In the genomic region with DNA sequence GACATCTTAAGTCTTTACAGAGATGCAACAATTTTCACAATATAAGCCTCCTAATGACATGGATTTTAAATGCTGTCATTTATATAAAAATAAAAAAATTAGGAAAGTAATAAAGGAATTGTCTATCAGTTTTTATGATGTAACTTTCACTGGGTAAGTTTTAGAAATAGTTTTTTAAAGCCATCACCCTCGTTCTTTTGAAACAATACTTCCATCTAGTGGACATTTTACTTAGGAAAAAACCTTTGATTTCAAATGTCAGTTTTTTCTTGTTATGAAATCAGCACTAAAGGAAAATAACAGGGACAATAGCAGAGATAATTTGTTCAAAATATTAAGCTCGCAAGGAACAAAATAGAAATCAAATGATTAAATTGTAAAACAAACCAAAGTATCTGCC, we compare ENCODE assay signal across 9 cellular contexts. TPM values are rescaled to one million over a fixed set of nuclear protein-coding genes. Genes with fewer than 3 reads are reported as not detected.
A peak's percentile ranks its signal among the peaks of the same experiment; 100 is the strongest.
DNase-seq lines count a peak whose midpoint lies in the region; ATAC-seq and TF ChIP-seq lines count a peak whose summit lies in the region.
"Had no signal": no experiment of that assay in that cellular context is flagged by ENCODE, and none has a peak within 500 bp of the region (broad histone marks: within the 10 kb centered on the region; RNA-seq: fewer than 3 reads in every experiment).

No MANE protein-coding gene starts in this region.

- no peak overlapping the region for H3K27ac Mint-ChIP-seq in type B pancreatic cell
- H3K27ac Mint-ChIP-seq: activated naive CD8-positive, alpha-beta T cell had no signal

- no peaks in the 10 kb centered on the region for H3K36me3 ChIP-seq in HCT116 (ENCODE audit: control insufficient read depth in 1 of 2, insufficient read depth in 2 of 2, low read length in 2 of 2)

- CTCF ChIA-PET in AG04449 (lab: Yijun Ruan, JAX): interaction anchor here (0.6 to 1.5 kb wide), 5 partner anchors 14 to 942 kb away, joined by 3 to 9 read pairs (median 4); no protein-coding TSS in a partner anchor
- CTCF ChIA-PET in HCT116 (lab: Charles Lee): no interaction called here

- POLR2A ChIA-PET in AG04449 (lab: Yijun Ruan, JAX): no interaction called here
- POLR2A ChIA-PET in HCT116 (lab: Charles Lee): no interaction called here

- peak; percentile 80 for TF ChIP-seq RAD21 in HCT116 (IDR thresholded peaks at IDR 0.05; ENCODE audit: low read depth)

- peaks cover 3% of the 10 kb centered on the region for H3K9me3 Mint-ChIP-seq in type B pancreatic cell

- no peaks in the 10 kb centered on the region for H3K9me3 ChIP-seq in HCT116 (ENCODE audit: control insufficient read depth in 1 of 2, insufficient read depth in 1 of 2, low read depth in 1 of 2, low read length in 2 of 2)

- no peak overlapping the region for H3K27ac ChIP-seq in HCT116 (ENCODE audit: low read depth, low read length)

- H3K4me3 Mint-ChIP-seq in type B pancreatic cell: no peak overlapping the region
- H3K4me3 Mint-ChIP-seq: activated naive CD8-positive, alpha-beta T cell had no signal

- TF ChIP-seq POLR2A in HCT116 (IDR thresholded peaks at IDR 0.05; ENCODE audit: borderline replicate concordance, extremely low read depth, insufficient read depth, insufficient read length): no peak

- no peaks in the 10 kb centered on the region for H3K4me1 ChIP-seq in HCT116 (ENCODE audit: control insufficient read depth in 1 of 2, insufficient read depth in 2 of 2, low read length in 2 of 2)

- peak overlapping the region; percentile 43 for H2AFZ ChIP-seq in HCT116 (ENCODE audit: low read depth, low read length, poor library complexity, severe bottlenecking)

- no peaks in the 10 kb centered on the region for H3K27me3 Mint-ChIP-seq in type B pancreatic cell
- H3K27me3 Mint-ChIP-seq: activated naive CD8-positive, alpha-beta T cell had no signal

- H3K36me3 Mint-ChIP-seq in type B pancreatic cell: no peaks in the 10 kb centered on the region
- H3K36me3 Mint-ChIP-seq: activated naive CD8-positive, alpha-beta T cell had no signal

- no peaks in the 10 kb centered on the region for H3K79me2 ChIP-seq in HCT116 (ENCODE audit: insufficient read depth, low read length)

- TF ChIP-seq CTCF in AG04449 (IDR thresholded peaks at IDR 0.05; ENCODE audit: insufficient read depth, low read length, missing control alignments): peak; percentile 12
- TF ChIP-seq CTCF in HCT116 (IDR thresholded peaks at IDR 0.05 in 2 of 3, conservative IDR thresholded peaks at IDR 0.05 in 1 of 3; ENCODE audit: borderline replicate concordance in 1 of 3, insufficient read depth in 1 of 3, low read depth in 2 of 3, low read length in 2 of 3): peak; percentile 21 to 59 (median 57); a peak in 4 of 6 replicates
- TF ChIP-seq CTCF in type B pancreatic cell (conservative IDR thresholded peaks at IDR 0.05): peak; percentile 84

- no peaks in the 10 kb centered on the region for H3K4me1 Mint-ChIP-seq in type B pancreatic cell (ENCODE audit: unreplicated experiment)

- no peaks in the 10 kb centered on the region for H3K27me3 ChIP-seq in HCT116 (ENCODE audit: insufficient read depth, low read length)

- DNase-seq in AG04449 (ENCODE audit: low read depth, low spot score) (peak; percentile 7), HCT116 (ENCODE audit: low read depth, low spot score) (peak; percentile 24), SKM-1 treated with dmso at 0.1 percent for 144 hours (lab: John Stamatoyannopoulos, UW; ENCODE audit: unreplicated experiment) (peak; percentile 38), glomerular visceral epithelial cell (ENCODE audit: extremely low spot score) (peak; percentile 15), type B pancreatic cell (ENCODE audit: extremely low spot score, unreplicated experiment) (no peak), sciatic nerve (ENCODE audit: low spot score) (no peak)

- no peak overlapping the region for H3K4me2 ChIP-seq in HCT116 (ENCODE audit: low read length)

- H3K9me2 ChIP-seq in HCT116 (ENCODE audit: insufficient read depth): no peaks in the 10 kb centered on the region

- H3K9ac ChIP-seq in HCT116 (ENCODE audit: low read length): no peak overlapping the region

- H4K20me1 ChIP-seq in HCT116 (ENCODE audit: insufficient read depth): no peaks in the 10 kb centered on the region

- RAD21 ChIA-PET in HCT116 (lab: Charles Lee; ENCODE audit: low non-redundant PET in 1 of 2, low total read pairs in 2 of 2, uncharacterized antibody in 2 of 2, unreplicated experiment in 2 of 2): no interaction called here

- H3K4me3 ChIP-seq in AG04449 (ENCODE audit: low read depth, low read length) (no peak overlapping the region), HCT116 (replicated peaks in 1 of 2; ENCODE audit: low read depth in 1 of 2, low read length in 2 of 2) (no peak overlapping the region)

- no TSS peak for BruUV-seq in HCT116 (replicated peaks; lab: Mats Ljungman, UMichigan)

- intact Hi-C loops in HCT116 (cut with micrococcal nuclease): loop anchor here (1.0 to 5.0 kb wide), 4 partner anchors 211 to 1026 kb away; no protein-coding TSS in a partner anchor
- intact Hi-C loops in sciatic nerve (cut with DNase I): no loop called here

- ATAC-seq in HCT116 (no peak), sciatic nerve (no peak), GM19467 (IDR thresholded peaks at IDR 0.05; ENCODE audit: unreplicated experiment) (no peak), HG02981 (IDR thresholded peaks at IDR 0.05; ENCODE audit: unreplicated experiment) (no peak)

TF ChIP-seq in HCT116, 20 proteins besides CTCF, POLR2A, EP300 and RAD21:
- TF ChIP-seq EGR1 (IDR thresholded peaks at IDR 0.05; ENCODE audit: low read depth) (no peak), CEBPB (IDR thresholded peaks at IDR 0.05; ENCODE audit: low read depth) (0 out of 2 replicates have a peak, but pooled peaks have one; percentile 11), ELF1 (IDR thresholded peaks at IDR 0.05; ENCODE audit: borderline replicate concordance, low read depth) (no peak), CBX3 (IDR thresholded peaks at IDR 0.05; ENCODE audit: low read depth) (no peak), ZFX (IDR thresholded peaks at IDR 0.05) (no peak), SIN3A (IDR thresholded peaks at IDR 0.05; ENCODE audit: low read depth) (no peak)
- TF ChIP-seq, protein P1, sequence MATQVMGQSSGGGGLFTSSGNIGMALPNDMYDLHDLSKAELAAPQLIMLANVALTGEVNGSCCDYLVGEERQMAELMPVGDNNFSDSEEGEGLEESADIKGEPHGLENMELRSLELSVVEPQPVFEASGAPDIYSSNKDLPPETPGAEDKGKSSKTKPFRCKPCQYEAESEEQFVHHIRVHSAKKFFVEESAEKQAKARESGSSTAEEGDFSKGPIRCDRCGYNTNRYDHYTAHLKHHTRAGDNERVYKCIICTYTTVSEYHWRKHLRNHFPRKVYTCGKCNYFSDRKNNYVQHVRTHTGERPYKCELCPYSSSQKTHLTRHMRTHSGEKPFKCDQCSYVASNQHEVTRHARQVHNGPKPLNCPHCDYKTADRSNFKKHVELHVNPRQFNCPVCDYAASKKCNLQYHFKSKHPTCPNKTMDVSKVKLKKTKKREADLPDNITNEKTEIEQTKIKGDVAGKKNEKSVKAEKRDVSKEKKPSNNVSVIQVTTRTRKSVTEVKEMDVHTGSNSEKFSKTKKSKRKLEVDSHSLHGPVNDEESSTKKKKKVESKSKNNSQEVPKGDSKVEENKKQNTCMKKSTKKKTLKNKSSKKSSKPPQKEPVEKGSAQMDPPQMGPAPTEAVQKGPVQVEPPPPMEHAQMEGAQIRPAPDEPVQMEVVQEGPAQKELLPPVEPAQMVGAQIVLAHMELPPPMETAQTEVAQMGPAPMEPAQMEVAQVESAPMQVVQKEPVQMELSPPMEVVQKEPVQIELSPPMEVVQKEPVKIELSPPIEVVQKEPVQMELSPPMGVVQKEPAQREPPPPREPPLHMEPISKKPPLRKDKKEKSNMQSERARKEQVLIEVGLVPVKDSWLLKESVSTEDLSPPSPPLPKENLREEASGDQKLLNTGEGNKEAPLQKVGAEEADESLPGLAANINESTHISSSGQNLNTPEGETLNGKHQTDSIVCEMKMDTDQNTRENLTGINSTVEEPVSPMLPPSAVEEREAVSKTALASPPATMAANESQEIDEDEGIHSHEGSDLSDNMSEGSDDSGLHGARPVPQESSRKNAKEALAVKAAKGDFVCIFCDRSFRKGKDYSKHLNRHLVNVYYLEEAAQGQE (IDR thresholded peaks at IDR 0.05; ENCODE audit: low read depth): no peak

RNA-seq across cellular contexts. Expression of gene NDNF, which starts 24.3 kb away (rescaled TPM):
- total RNA-seq in HCT116 (2021; ENCODE audit: unreplicated experiment): 0.22 TPM
- polyA plus RNA-seq in HCT116 (2012): 0.07 TPM in 1 of 2 replicates, not detected in the other
- 14.6 and 17.4 TPM in 2 replicates for total RNA-seq in type B pancreatic cell (ENCODE audit: low replicate concordance)
- 11.8 TPM for total RNA-seq in sciatic nerve

Comparison
In these comparisons a context has a peak if more than half of its experiments do, and no peak if none do; other contexts are left out.
1. DNase-seq: peak in AG04449 (single experiment), HCT116 (single experiment), SKM-1 treated with dmso at 0.1 percent for 144 hours (single experiment) and glomerular visceral epithelial cell (single experiment); none in type B pancreatic cell (single experiment) and sciatic nerve (single experiment).
2. CTCF ChIP-seq: peak in every context shown above with its lines; median percentile 84 in type B pancreatic cell; 57 in HCT116; 12 in AG04449.
3. RNA of gene NDNF, which starts 24.3 kb away (total RNA-seq): 14.6 to 17.4 TPM in type B pancreatic cell and 11.8 TPM in sciatic nerve (single experiment); 0.22 TPM in HCT116 (single experiment); every median in the first group is over 10 times any median in the second.